ENCODE assay signal across 8 cellular contexts in the genomic region with DNA sequence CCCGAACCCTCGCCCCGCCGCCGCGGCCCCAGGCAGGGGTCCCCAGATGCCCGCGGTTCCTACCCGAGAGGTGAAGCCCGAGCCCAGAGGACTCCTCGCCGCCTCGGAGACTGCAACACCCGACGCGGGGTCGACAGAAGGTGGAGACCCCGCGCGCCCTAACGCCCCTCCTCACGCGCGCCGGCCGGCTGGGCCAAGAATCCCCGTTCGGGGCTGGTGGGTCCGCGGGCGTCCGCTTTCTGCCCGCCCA. TPM values are rescaled to one million over a fixed set of nuclear protein-coding genes. Genes with fewer than 3 reads are reported as not detected.
A peak's percentile ranks its signal among the peaks of the same experiment; 100 is the strongest.
DNase-seq lines count a peak whose midpoint lies in the region; ATAC-seq, FAIRE-seq and TF ChIP-seq lines count a peak whose summit lies in the region.

No MANE protein-coding gene starts in this region.

- FAIRE-seq in urothelium cell line (lab: Jason Lieb, UNC), result no peak

- H3K4me2 ChIP-seq in osteoblast (ENCODE audit: insufficient read depth, low read length), result peak overlapping the region; percentile 96

- H3K27ac ChIP-seq in osteoblast (ENCODE audit: low read depth, low read length), result peak overlapping the region; percentile 92

- no peaks in the 10 kb centered on the region for H3K27me3 Mint-ChIP-seq in activated CD4-positive, alpha-beta T cell treated with anti-CD3 and anti-CD28 coated beads for 36 hours

- no peaks in the 10 kb centered on the region for H3K9me3 ChIP-seq in osteoblast (ENCODE audit: low read depth, low read length)

- H3K4me1 ChIP-seq in osteoblast (ENCODE audit: insufficient read depth, low read length), result peaks cover 6% of the 10 kb centered on the region

- POLR2A ChIA-PET in activated CD4-positive, alpha-beta T cell treated with anti-CD3 and anti-CD28 coated beads for 36 hours (lab: Charles Lee), result interaction anchor here (1.4 kb wide), 1 partner anchor 79 kb away, joined by 3 read pairs; a partner anchor contains a TSS

- H3K4me1 Mint-ChIP-seq in activated CD4-positive, alpha-beta T cell treated with anti-CD3 and anti-CD28 coated beads for 36 hours, result peaks cover 45% of the 10 kb centered on the region

- H3K36me3 Mint-ChIP-seq in activated CD4-positive, alpha-beta T cell treated with anti-CD3 and anti-CD28 coated beads for 36 hours (ENCODE audit: low read depth), result peaks cover 33% of the 10 kb centered on the region

- peak overlapping the region; percentile 83 for H3K4me3 ChIP-seq in osteoblast (ENCODE audit: insufficient read depth, low read length)

- H3K79me2 ChIP-seq in osteoblast (ENCODE audit: insufficient read depth, low read length), result peaks cover 51% of the 10 kb centered on the region

- peak overlapping the region; percentile 92 for H3K27ac Mint-ChIP-seq in activated CD4-positive, alpha-beta T cell treated with anti-CD3 and anti-CD28 coated beads for 36 hours

- H3K4me3 Mint-ChIP-seq in activated CD4-positive, alpha-beta T cell treated with anti-CD3 and anti-CD28 coated beads for 36 hours, result peak overlapping the region; percentile 97

- peaks cover 31% of the 10 kb centered on the region for H3K36me3 ChIP-seq in osteoblast (ENCODE audit: insufficient read depth, low read length)

- peak overlapping the region; percentile 59 for H2AFZ ChIP-seq in osteoblast (ENCODE audit: low read length)

- H4K20me1 ChIP-seq in osteoblast (ENCODE audit: insufficient read depth, low read length), result peaks cover 35% of the 10 kb centered on the region

- no peaks in the 10 kb centered on the region for H3K9me3 Mint-ChIP-seq in activated CD4-positive, alpha-beta T cell treated with anti-CD3 and anti-CD28 coated beads for 36 hours (ENCODE audit: low read depth)

- intact Hi-C loops in activated CD4-positive, alpha-beta T cell treated with anti-CD3 and anti-CD28 coated beads for 36 hours (cut with DNase I, micrococcal nuclease), result loop anchor here (1.0 to 10.0 kb wide), 10 partner anchors 23 to 597 kb away; a partner anchor contains a TSS

- H3K27me3 ChIP-seq in osteoblast (ENCODE audit: insufficient read depth, low read length), result no peaks in the 10 kb centered on the region

- DNase-seq in activated CD4-positive, alpha-beta T cell treated with anti-CD3 and anti-CD28 coated beads for 36 hours, result no peak
- no peak for DNase-seq in activated CD4-positive, alpha-beta T cell treated with anti-CD3 and anti-CD28 coated beads for 1 hour
- DNase-seq in osteoblast (ENCODE audit: insufficient read length, low spot score, missing footprints) (no peak), urothelium cell line (ENCODE audit: low spot score) (no peak), GM10266 (ENCODE audit: extremely low spot score) (no peak), hepatic stellate cell (ENCODE audit: low spot score) (no peak)

- ATAC-seq in activated CD4-positive, alpha-beta T cell treated with anti-CD3 and anti-CD28 coated beads for 36 hours, result no peak
- ATAC-seq in esophagus mucosa, result peak; percentile 3

- CTCF ChIA-PET in activated CD4-positive, alpha-beta T cell treated with anti-CD3 and anti-CD28 coated beads for 36 hours (lab: Charles Lee), result interaction anchor here (1.4 to 3.0 kb wide), 2 partner anchors 19 to 88 kb away, joined by 3 to 11 read pairs; no protein-coding TSS in a partner anchor

- TF ChIP-seq CTCF in osteoblast (IDR thresholded peaks at IDR 0.05; ENCODE audit: extremely low read depth, low read depth, low read length) (no peak), GM10266 (IDR thresholded peaks at IDR 0.05; ENCODE audit: control insufficient read depth, insufficient read depth, low read depth, missing control alignments) (no peak)

TF ChIP-seq in PFSK-1, 5 proteins besides CTCF, POLR2A, EP300 and RAD21:
- TF ChIP-seq, protein P1, sequence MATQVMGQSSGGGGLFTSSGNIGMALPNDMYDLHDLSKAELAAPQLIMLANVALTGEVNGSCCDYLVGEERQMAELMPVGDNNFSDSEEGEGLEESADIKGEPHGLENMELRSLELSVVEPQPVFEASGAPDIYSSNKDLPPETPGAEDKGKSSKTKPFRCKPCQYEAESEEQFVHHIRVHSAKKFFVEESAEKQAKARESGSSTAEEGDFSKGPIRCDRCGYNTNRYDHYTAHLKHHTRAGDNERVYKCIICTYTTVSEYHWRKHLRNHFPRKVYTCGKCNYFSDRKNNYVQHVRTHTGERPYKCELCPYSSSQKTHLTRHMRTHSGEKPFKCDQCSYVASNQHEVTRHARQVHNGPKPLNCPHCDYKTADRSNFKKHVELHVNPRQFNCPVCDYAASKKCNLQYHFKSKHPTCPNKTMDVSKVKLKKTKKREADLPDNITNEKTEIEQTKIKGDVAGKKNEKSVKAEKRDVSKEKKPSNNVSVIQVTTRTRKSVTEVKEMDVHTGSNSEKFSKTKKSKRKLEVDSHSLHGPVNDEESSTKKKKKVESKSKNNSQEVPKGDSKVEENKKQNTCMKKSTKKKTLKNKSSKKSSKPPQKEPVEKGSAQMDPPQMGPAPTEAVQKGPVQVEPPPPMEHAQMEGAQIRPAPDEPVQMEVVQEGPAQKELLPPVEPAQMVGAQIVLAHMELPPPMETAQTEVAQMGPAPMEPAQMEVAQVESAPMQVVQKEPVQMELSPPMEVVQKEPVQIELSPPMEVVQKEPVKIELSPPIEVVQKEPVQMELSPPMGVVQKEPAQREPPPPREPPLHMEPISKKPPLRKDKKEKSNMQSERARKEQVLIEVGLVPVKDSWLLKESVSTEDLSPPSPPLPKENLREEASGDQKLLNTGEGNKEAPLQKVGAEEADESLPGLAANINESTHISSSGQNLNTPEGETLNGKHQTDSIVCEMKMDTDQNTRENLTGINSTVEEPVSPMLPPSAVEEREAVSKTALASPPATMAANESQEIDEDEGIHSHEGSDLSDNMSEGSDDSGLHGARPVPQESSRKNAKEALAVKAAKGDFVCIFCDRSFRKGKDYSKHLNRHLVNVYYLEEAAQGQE (IDR thresholded peaks at IDR 0.05; ENCODE audit: insufficient read depth in 1 of 2, low read depth in 2 of 2, low read length in 2 of 2), result no peak
- peak; percentile 35 for TF ChIP-seq FOXP2 (optimal IDR thresholded peaks at IDR 0.05; ENCODE audit: borderline replicate concordance, extremely low read depth, extremely low read length, insufficient read depth)
- TF ChIP-seq SIN3A (IDR thresholded peaks at IDR 0.05; ENCODE audit: borderline replicate concordance, insufficient read depth, low read length), result no peak
- no peak for TF ChIP-seq TAF1 (IDR thresholded peaks at IDR 0.05; ENCODE audit: borderline replicate concordance, insufficient read depth, low read length)
- no peak for TF ChIP-seq POLR2AphosphoS5 (IDR thresholded peaks at IDR 0.05; ENCODE audit: low read depth, low read length)

RNA-seq across cellular contexts. Expression of a gene that starts 0.5 kb away (rescaled TPM):
- total RNA-seq in activated CD4-positive, alpha-beta T cell treated with anti-CD3 and anti-CD28 coated beads for 36 hours, result 100 to 1,000 TPM; 594 to 727 TPM
- 196 TPM for polyA plus RNA-seq in PFSK-1 (2012; ENCODE audit: insufficient read length, low read depth)
- total RNA-seq in esophagus mucosa, result 317 TPM
- total RNA-seq in osteoblast, result 92.6 and 96.4 TPM in 2 replicates

RNA-seq across cellular contexts. Expression of a gene that starts 23.2 kb away (rescaled TPM):
- 100 to 1,000 TPM; 130 to 160 TPM for total RNA-seq in activated CD4-positive, alpha-beta T cell treated with anti-CD3 and anti-CD28 coated beads for 36 hours
- 107 TPM for polyA plus RNA-seq in PFSK-1 (2012; ENCODE audit: insufficient read length, low read depth)
- 43.0 TPM for total RNA-seq in esophagus mucosa
- total RNA-seq in osteoblast, result 26.4 and 26.5 TPM in 2 replicates

RNA-seq across cellular contexts. Expression of a gene that starts 27.9 kb away (rescaled TPM):
- total RNA-seq in activated CD4-positive, alpha-beta T cell treated with anti-CD3 and anti-CD28 coated beads for 36 hours, result 100 to 1,000 TPM; 234 to 238 TPM
- polyA plus RNA-seq in PFSK-1 (2012; ENCODE audit: insufficient read length, low read depth), result 424 TPM
- total RNA-seq in esophagus mucosa, result 328 TPM
- total RNA-seq in osteoblast, result 55.7 and 60.8 TPM in 2 replicates

RNA-seq across cellular contexts. Expression of a gene that starts 50.7 kb away (rescaled TPM):
- total RNA-seq in activated CD4-positive, alpha-beta T cell treated with anti-CD3 and anti-CD28 coated beads for 36 hours, result 10 to 100 TPM; 51.7 to 61.5 TPM
- 81.4 TPM for polyA plus RNA-seq in PFSK-1 (2012; ENCODE audit: insufficient read length, low read depth)
- 66.6 TPM for total RNA-seq in esophagus mucosa
- total RNA-seq in osteoblast, result 48.1 and 53.9 TPM in 2 replicates
